Comparison of ENCODE assay signal across 18 cellular contexts in genomic region chr12:107818984-107819383, GRCh38. TPM values are rescaled to one million over a fixed set of nuclear protein-coding genes. Genes with fewer than 3 reads are reported as not detected.
DNase-seq lines count a peak whose midpoint lies in the region; ATAC-seq, FAIRE-seq and TF ChIP-seq lines count a peak whose summit lies in the region.
"Had no signal": no experiment of that assay in that cellular context is flagged by ENCODE, and none has a peak within 500 bp of the region (broad histone marks: within the 10 kb centered on the region; RNA-seq: fewer than 3 reads in every experiment).

No MANE protein-coding gene starts in this region.

- H3K27me3 Mint-ChIP-seq in activated CD4-positive, alpha-beta memory T cell treated with anti-CD3 and anti-CD28 coated beads for 36 hours: peaks cover 11% of the 10 kb centered on the region
- H3K27me3 Mint-ChIP-seq in activated T-helper 17 cell treated with anti-CD3 and anti-CD28 coated beads, Interleukin-2, amount 50 U/mL, for 72 hours: peaks cover 18% of the 10 kb centered on the region

- peaks cover 24% of the 10 kb centered on the region for H3K9me3 Mint-ChIP-seq in activated CD4-positive, alpha-beta memory T cell treated with anti-CD3 and anti-CD28 coated beads for 36 hours
- H3K9me3 Mint-ChIP-seq in activated T-helper 17 cell treated with anti-CD3 and anti-CD28 coated beads, Interleukin-2, amount 50 U/mL, for 72 hours: peaks cover 6% of the 10 kb centered on the region

- H3K4me3 Mint-ChIP-seq in activated CD4-positive, alpha-beta memory T cell treated with anti-CD3 and anti-CD28 coated beads for 36 hours: no peak overlapping the region
- no peak overlapping the region for H3K4me3 Mint-ChIP-seq in activated T-helper 17 cell treated with anti-CD3 and anti-CD28 coated beads, Interleukin-2, amount 50 U/mL, for 72 hours
- H3K4me3 Mint-ChIP-seq: WTC11 had no signal

- POLR2A ChIA-PET in activated CD4-positive, alpha-beta memory T cell treated with anti-CD3 and anti-CD28 coated beads for 36 hours (lab: Charles Lee): no interaction called here

- no peaks in the 10 kb centered on the region for H3K4me1 Mint-ChIP-seq in activated CD4-positive, alpha-beta memory T cell treated with anti-CD3 and anti-CD28 coated beads for 36 hours (ENCODE audit: low read depth)
- H3K4me1 Mint-ChIP-seq in activated T-helper 17 cell treated with anti-CD3 and anti-CD28 coated beads, Interleukin-2, amount 50 U/mL, for 72 hours: no peaks in the 10 kb centered on the region

- no peak overlapping the region for H3K4me3 ChIP-seq in bronchial epithelial cell (ENCODE audit: low read depth, low read length)
- H3K4me3 ChIP-seq in thyroid gland (replicated peaks in 1 of 3): no peak overlapping the region
- H3K4me3 ChIP-seq: pancreas, suprapubic skin had no signal

- H3K36me3 ChIP-seq in bronchial epithelial cell (ENCODE audit: control insufficient read depth, insufficient read depth, low read length): no peaks in the 10 kb centered on the region
- H3K36me3 ChIP-seq in thyroid gland: no peaks in the 10 kb centered on the region
- H3K36me3 ChIP-seq: BE2C, pancreas, suprapubic skin had no signal

- no peak for TF ChIP-seq POLR2A in thyroid gland (IDR thresholded peaks at IDR 0.05)

- peak; percentile 88 for DNase-seq in AG20443 (ENCODE audit: low spot score)
- peak; percentile 22 for DNase-seq in LHCN-M2 (ENCODE audit: low read depth)
- DNase-seq in bronchial epithelial cell (ENCODE audit: low read depth): peak; percentile 7
- DNase-seq in middle frontal gyrus (ENCODE audit: extremely low spot score, low spot score): peak; percentile 20
- no peak for DNase-seq in thyroid gland
- no peak for DNase-seq in activated CD4-positive, alpha-beta memory T cell treated with anti-CD3 and anti-CD28 coated beads for 36 hours
- DNase-seq: BE2C, mesendoderm, NCI-H1436 treated with DMSO at 0.1 percent for 48 hours, NCI-H510A treated with DMSO at 0.1 percent for 48 hours, OCI-M1 had no signal

- no peaks in the 10 kb centered on the region for H3K9me3 ChIP-seq in thyroid gland
- H3K9me3 ChIP-seq: BE2C, pancreas had no signal

- CTCF ChIA-PET in activated CD4-positive, alpha-beta memory T cell treated with anti-CD3 and anti-CD28 coated beads for 36 hours (lab: Charles Lee): no interaction called here

- TF ChIP-seq CTCF in bronchial epithelial cell (IDR thresholded peaks at IDR 0.05; ENCODE audit: insufficient read depth, low read length, severe bottlenecking) (no peak), thyroid gland (IDR thresholded peaks at IDR 0.05) (no peak)

- H3K36me3 Mint-ChIP-seq in activated CD4-positive, alpha-beta memory T cell treated with anti-CD3 and anti-CD28 coated beads for 36 hours: no peaks in the 10 kb centered on the region
- H3K36me3 Mint-ChIP-seq in activated T-helper 17 cell treated with anti-CD3 and anti-CD28 coated beads, Interleukin-2, amount 50 U/mL, for 72 hours (ENCODE audit: low read depth): no peaks in the 10 kb centered on the region

- intact Hi-C loops in thyroid gland (cut with DNase I): no loop called here
- intact Hi-C loops in activated CD4-positive, alpha-beta memory T cell treated with anti-CD3 and anti-CD28 coated beads for 36 hours (cut with micrococcal nuclease): no loop called here

- WGBS in thyroid gland, 2 donors: 65 to 73% methylated on average over 5 to 7 of the region's 7 CpGs

- H3K27ac Mint-ChIP-seq in activated CD4-positive, alpha-beta memory T cell treated with anti-CD3 and anti-CD28 coated beads for 36 hours: no peak overlapping the region
- H3K27ac Mint-ChIP-seq in activated T-helper 17 cell treated with anti-CD3 and anti-CD28 coated beads, Interleukin-2, amount 50 U/mL, for 72 hours: no peak overlapping the region
- H3K27ac Mint-ChIP-seq: activated naive CD4-positive, alpha-beta T cell treated with anti-CD3 and anti-CD28 coated beads, Interleukin-2, amount 50 U/mL, for 72 hours; WTC11 had no signal

- FAIRE-seq in bronchial epithelial cell (lab: Jason Lieb, UNC): no peak
- FAIRE-seq: pancreas had no signal

- no peaks in the 10 kb centered on the region for H3K27me3 ChIP-seq in bronchial epithelial cell (ENCODE audit: control insufficient read depth, insufficient read depth, low read length)
- no peaks in the 10 kb centered on the region for H3K27me3 ChIP-seq in thyroid gland
- H3K27me3 ChIP-seq: pancreas, suprapubic skin had no signal

- no peaks in the 10 kb centered on the region for H3K4me1 ChIP-seq in thyroid gland
- H3K4me1 ChIP-seq: BE2C, pancreas, suprapubic skin had no signal

- H3K27ac ChIP-seq in thyroid gland: no peak overlapping the region
- H3K27ac ChIP-seq: pancreas, suprapubic skin had no signal

- no peak for ATAC-seq in HG02610 (IDR thresholded peaks at IDR 0.05; ENCODE audit: unreplicated experiment)
- ATAC-seq in activated T-helper 17 cell treated with anti-CD3 and anti-CD28 coated beads, Interleukin-2, amount 50 U/mL, for 72 hours (replicated peaks): no peak
- ATAC-seq: activated naive CD4-positive, alpha-beta T cell treated with anti-CD3 and anti-CD28 coated beads, Interleukin-2, amount 50 U/mL, for 72 hours; esophagus mucosa; WTC11 had no signal

RNA-seq across cellular contexts. Expression of gene ASCL4, which starts 44.5 kb away (rescaled TPM):
- total RNA-seq in LHCN-M2 (2014; rRNA removed) (not detected in 2 replicates), bronchial epithelial cell (not detected in 2 replicates), thyroid gland (not detected)
- not detected for polyA plus RNA-seq in LHCN-M2 (2012)
- total RNA-seq in activated CD4-positive, alpha-beta memory T cell treated with anti-CD3 and anti-CD28 coated beads for 36 hours: not detected
- total RNA-seq in activated T-helper 17 cell treated with anti-CD3 and anti-CD28 coated beads, Interleukin-2, amount 50 U/mL, for 72 hours: not detected
- total RNA-seq: activated naive CD4-positive, alpha-beta T cell treated with anti-CD3 and anti-CD28 coated beads, Interleukin-2, amount 50 U/mL, for 72 hours; esophagus mucosa; pancreas; WTC11 had no signal

RNA-seq across cellular contexts. Expression of gene PRDM4, which starts 58.0 kb away (rescaled TPM):
- 38.7 and 40.7 TPM in 2 replicates for total RNA-seq in LHCN-M2 (2014; rRNA removed)
- polyA plus RNA-seq in LHCN-M2 (2012): 12.3 TPM
- total RNA-seq in bronchial epithelial cell: 21.3 and 21.9 TPM in 2 replicates
- 10 to 100 TPM; 23.7 to 38.7 (median 25.1) TPM for total RNA-seq in thyroid gland
- 10 to 100 TPM; 33.4 to 39.0 TPM for total RNA-seq in activated CD4-positive, alpha-beta memory T cell treated with anti-CD3 and anti-CD28 coated beads for 36 hours
- total RNA-seq in activated T-helper 17 cell treated with anti-CD3 and anti-CD28 coated beads, Interleukin-2, amount 50 U/mL, for 72 hours: 10 to 100 TPM; 28.1 to 32.6 TPM

Comparison
In these comparisons a context has a peak if more than half of its experiments do, and no peak if none do; other contexts are left out.
1. DNase-seq: peak in AG20443 (single experiment), LHCN-M2 (single experiment), bronchial epithelial cell (single experiment) and middle frontal gyrus (single experiment); none in thyroid gland (0 of 2) and activated CD4-positive, alpha-beta memory T cell treated with anti-CD3 and anti-CD28 coated beads for 36 hours (single experiment).